In genomic region chr12:57632369-57632897, GRCh38 we compare ENCODE assay signal across 7 cellular contexts. TPM values are rescaled to one million over a fixed set of nuclear protein-coding genes. Genes with fewer than 3 reads are reported as not detected.
DNase-seq lines count a peak whose midpoint lies in the region; ATAC-seq, FAIRE-seq and TF ChIP-seq lines count a peak whose summit lies in the region.

No MANE protein-coding gene starts in this region.

- FAIRE-seq in GM12892 (lab: Jason Lieb, UNC) = no peak

- no peak for TF ChIP-seq EP300 in sigmoid colon (IDR thresholded peaks at IDR 0.05)

- peak overlapping the region; percentile 58 for H3K4me3 Mint-ChIP-seq in activated naive CD4-positive, alpha-beta T cell treated with anti-CD3 and anti-CD28 coated beads, Interleukin-2, amount 10 ng/mL, durations not matched to agents 7 days and 5 days

- H3K4me1 Mint-ChIP-seq in activated naive CD4-positive, alpha-beta T cell treated with anti-CD3 and anti-CD28 coated beads, Interleukin-2, amount 10 ng/mL, durations not matched to agents 7 days and 5 days = peaks cover 15% of the 10 kb centered on the region

- peaks cover 85% of the 10 kb centered on the region for H3K27me3 Mint-ChIP-seq in activated naive CD4-positive, alpha-beta T cell treated with anti-CD3 and anti-CD28 coated beads, Interleukin-2, amount 10 ng/mL, durations not matched to agents 7 days and 5 days

- ATAC-seq in left cardiac atrium = peak; percentile 43 to 46

- no peak for TF ChIP-seq CTCF in sigmoid colon (IDR thresholded peaks at IDR 0.05)

- TF ChIP-seq POLR2A in GM12892 (IDR thresholded peaks at IDR 0.05; ENCODE audit: low read depth, low read length) (no peak), sigmoid colon (IDR thresholded peaks at IDR 0.05) (no peak)

- peak overlapping the region; percentile 12 to 48 (median 30) for H3K27ac ChIP-seq in sigmoid colon

- no peaks in the 10 kb centered on the region for H3K9me3 ChIP-seq in sigmoid colon

- H3K4me3 ChIP-seq in Jurkat, Clone E6-1 (ENCODE audit: low read length) = peak overlapping the region; percentile 65
- peak overlapping the region; percentile 25 to 60 (median 50) for H3K4me3 ChIP-seq in sigmoid colon

- intact Hi-C loops in left cardiac atrium (cut with DNase I) = loop anchor here in 1 of 2 donors (5.0 kb wide), 1 partner anchor 60 kb away; the partner anchor contains the start of gene OS9
- intact Hi-C loops in sigmoid colon (cut with DNase I) = no loop called here

- DNase-seq in GM12892 (ENCODE audit: insufficient read length) = peak; percentile 15
- no peak for DNase-seq in Jurkat, Clone E6-1 (ENCODE audit: low read depth, low spot score)
- DNase-seq in activated naive CD4-positive, alpha-beta T cell treated with anti-CD3 and anti-CD28 coated beads, Interleukin-2, amount 10 ng/mL, durations not matched to agents 7 days and 5 days = peak; percentile 50
- no peak for DNase-seq in left cardiac atrium
- DNase-seq in sigmoid colon = peak; percentile 67
- DNase-seq in kidney tubule cell (ENCODE audit: low spot score) = no peak
- no peak for DNase-seq in NCI-H524 treated with DMSO at 0.1 percent for 48 hours (lab: John Stamatoyannopoulos, UW)

- WGBS in sigmoid colon, 2 donors = 1 to 4% methylated on average over 44 of the region's 44 CpGs

- no peaks in the 10 kb centered on the region for H3K9me3 Mint-ChIP-seq in activated naive CD4-positive, alpha-beta T cell treated with anti-CD3 and anti-CD28 coated beads, Interleukin-2, amount 10 ng/mL, durations not matched to agents 7 days and 5 days

- peaks cover 10 to 71% (median 28%) of the 10 kb centered on the region in 3 donors for H3K27me3 ChIP-seq in sigmoid colon

- H3K36me3 Mint-ChIP-seq in activated naive CD4-positive, alpha-beta T cell treated with anti-CD3 and anti-CD28 coated beads, Interleukin-2, amount 10 ng/mL, durations not matched to agents 7 days and 5 days = no peaks in the 10 kb centered on the region

- CTCF ChIA-PET in activated naive CD4-positive, alpha-beta T cell treated with anti-CD3 and anti-CD28 coated beads, Interleukin-2, amount 10 ng/mL, durations not matched to agents 7 days and 5 days (lab: Charles Lee) = interaction anchor here (0.8 to 2.6 kb wide), 12 partner anchors 10 to 173 kb away, joined by 3 to 12 read pairs (median 4); partner anchors contain the start of genes GLI1 and PIP4K2C

- H3K27ac Mint-ChIP-seq in activated naive CD4-positive, alpha-beta T cell treated with anti-CD3 and anti-CD28 coated beads, Interleukin-2, amount 10 ng/mL, durations not matched to agents 7 days and 5 days = no peak overlapping the region

- no peaks in the 10 kb centered on the region for H3K36me3 ChIP-seq in sigmoid colon

- H3K4me1 ChIP-seq in sigmoid colon = peaks cover 0 to 26% (median 21%) of the 10 kb centered on the region in 4 donors

RNA-seq across cellular contexts. Expression of gene B4GALNT1, which starts 0.6 kb away (rescaled TPM):
- 0.38 TPM for polyA plus RNA-seq in GM12892 (2012; ENCODE audit: missing spikeins)
- 24.0 TPM for polyA plus RNA-seq in Jurkat, Clone E6-1 (2012; ENCODE audit: insufficient read depth, insufficient read length)
- total RNA-seq in left cardiac atrium (1 to 10 TPM; 2.4 to 3.3 TPM), sigmoid colon (1 to 10 TPM in 3 of 4 donors, under 1 TPM in 1; 0.99 to 4.4 (median 3.3) TPM)
- polyA plus RNA-seq in sigmoid colon = 1 to 10 TPM in 1 of 3 donors, not detected in 2; 2.7 TPM

RNA-seq across cellular contexts. Expression of gene ARHGEF25, which starts 21.2 kb away (rescaled TPM):
- polyA plus RNA-seq in GM12892 (2012; ENCODE audit: missing spikeins) = 7.1 TPM
- 3.3 TPM for polyA plus RNA-seq in Jurkat, Clone E6-1 (2012; ENCODE audit: insufficient read depth, insufficient read length)
- total RNA-seq in left cardiac atrium = 10 to 100 TPM; 13.7 to 17.3 TPM
- total RNA-seq in sigmoid colon = 100 to 1,000 TPM in 3 of 4 donors, 10 to 100 TPM in 1; 99.4 to 140 (median 113) TPM
- 10 to 100 TPM in 2 of 3 donors, 1 to 10 TPM in 1; 5.8 to 22.8 (median 18.2) TPM for polyA plus RNA-seq in sigmoid colon

RNA-seq across cellular contexts. Expression of gene DTX3, which starts 27.8 kb away (rescaled TPM):
- polyA plus RNA-seq in GM12892 (2012; ENCODE audit: missing spikeins) = 23.5 TPM
- not detected for polyA plus RNA-seq in Jurkat, Clone E6-1 (2012; ENCODE audit: insufficient read depth, insufficient read length)
- total RNA-seq in left cardiac atrium (10 to 100 TPM; 24.5 to 25.3 TPM), sigmoid colon (10 to 100 TPM; 42.9 to 68.4 (median 50.7) TPM)
- polyA plus RNA-seq in sigmoid colon = 10 to 100 TPM in 1 of 3 donors, 1 to 10 TPM in 2; 1.2 to 12.5 (median 8.4) TPM

RNA-seq across cellular contexts. Expression of gene PIP4K2C, which starts 41.4 kb away (rescaled TPM):
- 12.2 TPM for polyA plus RNA-seq in GM12892 (2012; ENCODE audit: missing spikeins)
- 10.1 TPM for polyA plus RNA-seq in Jurkat, Clone E6-1 (2012; ENCODE audit: insufficient read depth, insufficient read length)
- total RNA-seq in left cardiac atrium (10 to 100 TPM; 15.3 to 16.1 TPM), sigmoid colon (10 to 100 TPM; 13.3 to 22.8 (median 18.4) TPM)
- 10 to 100 TPM; 21.0 to 30.5 (median 28.6) TPM for polyA plus RNA-seq in sigmoid colon

Comparison
In these comparisons a context has a peak if more than half of its experiments do, and no peak if none do; other contexts are left out.
1. DNase-seq: peak in GM12892 (single experiment), activated naive CD4-positive, alpha-beta T cell treated with anti-CD3 and anti-CD28 coated beads, Interleukin-2, amount 10 ng/mL, durations not matched to agents 7 days and 5 days (single experiment) and sigmoid colon (single experiment); none in Jurkat, Clone E6-1 (single experiment), left cardiac atrium (single experiment), kidney tubule cell (single experiment) and NCI-H524 treated with DMSO at 0.1 percent for 48 hours (single experiment).
2. RNA of gene ARHGEF25, which starts 21.2 kb away (total RNA-seq): 99.4 to 140 TPM in sigmoid colon; 13.7 to 17.3 TPM in left cardiac atrium; every median in the first group is over 4 times any median in the second.